Comparison of ENCODE assay signal across 24 cellular contexts in genomic region chr2:76154981-76155380, GRCh38.
"Had no signal": no experiment of that assay in that cellular context is flagged by ENCODE, and none has a peak within 500 bp of the region (broad histone marks: within the 10 kb centered on the region; RNA-seq: fewer than 3 reads in every experiment).

No MANE protein-coding gene starts in this region.

- H3K36me3 Mint-ChIP-seq: mesothelial cell of epicardium; naive B cell; naive thymus-derived CD8-positive, alpha-beta T cell had no signal

- H3K9me3 Mint-ChIP-seq: mesothelial cell of epicardium, naive B cell had no signal

- H3K27ac Mint-ChIP-seq: mesothelial cell of epicardium; naive B cell; naive thymus-derived CD8-positive, alpha-beta T cell had no signal

- H3K27ac ChIP-seq: coronary artery, epithelial cell of prostate, esophagus squamous epithelium, gastroesophageal sphincter, heart right ventricle, left lung, lower lobe of right lung had no signal

- DNase-seq: dermis blood vessel endothelial cell; dorsolateral prefrontal cortex; effector CD4-positive, alpha-beta T cell; effector memory CD4-positive, alpha-beta T cell; erythroblast; esophagus squamous epithelium; foreskin fibroblast; glutamatergic neuron; head of caudate nucleus; heart right ventricle; hippocampal formation; left cardiac atrium; left lung; left ventricle myocardium superior; lower lobe of right lung; mesenchymal stem cell; mucosa of descending colon; naive B cell; naive thymus-derived CD8-positive, alpha-beta T cell had no signal

- H3K4me1 Mint-ChIP-seq: mesothelial cell of epicardium; naive B cell; naive thymus-derived CD8-positive, alpha-beta T cell had no signal

- H3K4me3 ChIP-seq: coronary artery, dorsolateral prefrontal cortex, esophagus squamous epithelium, gastroesophageal sphincter, heart right ventricle, left lung, lower lobe of right lung, mucosa of descending colon had no signal

- ATAC-seq: esophagus mucosa; gastroesophageal sphincter; heart right ventricle; left cardiac atrium; left lung; left ventricle myocardium superior; lower lobe of right lung; mucosa of descending colon; naive thymus-derived CD8-positive, alpha-beta T cell had no signal

- H3K27me3 Mint-ChIP-seq: naive B cell; naive thymus-derived CD8-positive, alpha-beta T cell had no signal

- H3K4me3 Mint-ChIP-seq: mesothelial cell of epicardium; naive B cell; naive thymus-derived CD8-positive, alpha-beta T cell had no signal

- H3K27me3 ChIP-seq: dorsolateral prefrontal cortex, esophagus squamous epithelium, gastroesophageal sphincter, left lung had no signal

- H3K4me1 ChIP-seq: esophagus squamous epithelium, gastroesophageal sphincter, heart right ventricle, left lung, lower lobe of right lung had no signal

- H3K36me3 ChIP-seq: esophagus squamous epithelium, gastroesophageal sphincter, heart right ventricle, left lung, lower lobe of right lung had no signal
